In genomic region chr13:24134772-24135171, GRCh38 we compare ENCODE assay signal across 20 cellular contexts.
"Had no signal": no experiment of that assay in that cellular context is flagged by ENCODE, and none has a peak within 500 bp of the region (broad histone marks: within the 10 kb centered on the region; RNA-seq: fewer than 3 reads in every experiment).

No MANE protein-coding gene starts in this region.

- H3K4me3 ChIP-seq: SK-N-MC had no signal

- H3K27ac ChIP-seq: SK-N-MC had no signal

- DNase-seq: activated B cell treated with CpG ODN at 0.5 μM for 24 hours; activated CD4-positive, alpha-beta T cell treated with anti-CD3 and anti-CD28 coated beads for 1 hour; activated CD4-positive, alpha-beta T cell treated with anti-CD3 and anti-CD28 coated beads, Interleukin-2, amount 10 ng/mL, durations not matched to agents 24 days and 14 days; activated CD4-positive, alpha-beta T cell treated with anti-CD3 and anti-CD28 coated beads, Interleukin-2, amount 50 U/mL, for 48 hours; activated CD8-positive, alpha-beta memory T cell treated with anti-CD3 and anti-CD28 coated beads, Interleukin-2, amount 10 ng/mL, durations not matched to agents 7 days and 5 days; activated effector memory CD4-positive, alpha-beta T cell treated with Interleukin-2 at 50 U/mL for 16 hours; activated naive CD4-positive, alpha-beta T cell; activated T-cell treated with anti-CD3 and anti-CD28 coated beads, Interleukin-2, amount 50 U/mL, for 24 hours; aorta; NCI-H1092; NCI-H1417 treated with DMSO at 0.1 percent for 48 hours; NCI-H1694; NCI-H2029; NCI-H345; NCI-H510A; NCI-H526 treated with DMSO at 0.1 percent for 48 hours; T-cell; T-helper 2 cell; T1000 had no signal
